18 cellular contexts compared by ENCODE assay signal in the genomic region with DNA sequence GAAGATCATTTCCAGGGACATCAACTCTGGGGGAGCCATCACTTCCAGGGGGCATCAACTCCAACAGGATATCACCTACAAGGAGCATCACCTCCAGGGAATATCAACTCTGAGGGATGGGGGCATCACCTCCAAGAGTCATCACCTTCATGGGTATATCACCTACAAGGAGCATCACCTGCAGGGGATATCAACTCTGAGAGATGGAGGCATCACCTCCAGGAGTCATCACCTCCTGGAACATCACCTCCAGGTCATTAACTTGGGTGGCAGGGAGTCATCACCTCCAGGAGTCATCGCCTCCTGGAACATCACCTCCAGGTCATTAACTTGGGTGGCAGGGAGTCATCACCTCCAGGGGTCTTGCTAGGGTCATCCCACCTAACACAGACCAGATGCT.
"Had no signal": no experiment of that assay in that cellular context is flagged by ENCODE, and none has a peak within 500 bp of the region (broad histone marks: within the 10 kb centered on the region; RNA-seq: fewer than 3 reads in every experiment).

No MANE protein-coding gene starts in this region.

- H3K36me3 ChIP-seq: left ventricle myocardium inferior, neutrophil, stomach, thoracic aorta, transverse colon, vagina had no signal

- FAIRE-seq: endometrium, kidney, small intestine had no signal

- ATAC-seq: foreskin keratinocyte, left cardiac atrium had no signal

- DNase-seq: effector CD8-positive, alpha-beta T cell; foreskin keratinocyte; kidney; left cardiac atrium; left ventricle myocardium inferior; mesenchymal stem cell; naive B cell; small intestine; stimulated activated CD4-positive, alpha-beta T cell treated with anti-CD3 and anti-CD28 coated beads, Interleukin-12 subunit alpha, Interleukin-12 subunit beta, amount 100 ng/mL, for 4 hours; stimulated activated naive CD4-positive, alpha-beta T cell; stomach; transverse colon had no signal

- H3K9me3 ChIP-seq: left ventricle myocardium inferior, neutrophil, stomach, thoracic aorta, transverse colon, vagina had no signal

- H3K4me1 ChIP-seq: foreskin keratinocyte, left ventricle myocardium inferior, stomach, transverse colon, vagina had no signal

- H3K4me3 ChIP-seq: coronary artery, left ventricle myocardium inferior, lung, stomach, thoracic aorta, transverse colon, vagina had no signal

- H3K27ac ChIP-seq: coronary artery, foreskin keratinocyte, left ventricle myocardium inferior, neutrophil, stomach, thoracic aorta, transverse colon, vagina had no signal

- H3K27me3 ChIP-seq: foreskin keratinocyte, transverse colon, vagina had no signal
